15 cellular contexts compared by ENCODE assay signal in the genomic region with DNA sequence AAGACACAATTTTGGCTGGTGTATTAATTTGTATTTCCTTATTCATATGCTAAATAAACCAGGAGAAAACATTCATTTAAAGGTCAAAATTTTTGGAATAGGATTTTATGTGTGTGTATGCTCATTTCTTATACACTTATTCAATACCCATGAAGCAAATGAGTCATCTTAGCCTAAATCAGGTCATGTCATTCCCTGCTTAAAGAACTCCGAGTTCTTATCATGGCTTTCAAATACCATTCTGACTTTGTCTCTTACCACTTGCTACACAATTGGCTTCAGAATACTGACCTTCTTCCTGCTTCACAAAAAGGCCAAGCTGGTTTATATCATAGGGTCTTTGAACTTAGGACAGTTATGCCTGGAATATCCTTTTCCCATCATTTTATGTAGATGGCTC.
DNase-seq lines count a peak whose midpoint lies in the region; ATAC-seq, FAIRE-seq and TF ChIP-seq lines count a peak whose summit lies in the region.
"Had no signal": no experiment of that assay in that cellular context is flagged by ENCODE, and none has a peak within 500 bp of the region (broad histone marks: within the 10 kb centered on the region; RNA-seq: fewer than 3 reads in every experiment).

No MANE protein-coding gene starts in this region.

- in situ Hi-C loops in brain microvascular endothelial cell (cut with HindIII; ENCODE audit: low pct_ligation_motif_present, low sequenced_read_pairs) = no loop called here

- no peaks in the 10 kb centered on the region for H3K36me3 Mint-ChIP-seq in activated CD8-positive, alpha-beta T cell treated with anti-CD3 and anti-CD28 coated beads, Interleukin-2, amount 10 ng/mL, durations not matched to agents 7 days and 5 days (ENCODE audit: low read depth)
- H3K36me3 Mint-ChIP-seq: activated naive CD4-positive, alpha-beta T cell treated with anti-CD3 and anti-CD28 coated beads, Interleukin-2, amount 10 ng/mL, durations not matched to agents 7 days and 5 days; brain had no signal

- H3K36me3 ChIP-seq in ACC112 (ENCODE audit: insufficient read depth, low read length) = no peaks in the 10 kb centered on the region
- no peaks in the 10 kb centered on the region for H3K36me3 ChIP-seq in brain microvascular endothelial cell (replicated peaks)
- no peaks in the 10 kb centered on the region for H3K36me3 ChIP-seq in keratinocyte (ENCODE audit: control insufficient read depth in 2 of 2, extremely low read depth in 1 of 2, insufficient read depth in 2 of 2, low read length in 2 of 2)
- H3K36me3 ChIP-seq: pancreas had no signal

- H3K4me1 ChIP-seq in ACC112 (ENCODE audit: control insufficient read depth, insufficient read depth, low read length, unreplicated experiment) (peaks cover 46% of the 10 kb centered on the region), keratinocyte (ENCODE audit: control insufficient read depth, extremely low read depth, insufficient read depth, low read length) (peaks cover 44% of the 10 kb centered on the region)
- H3K4me1 ChIP-seq: pancreas had no signal

- FAIRE-seq in keratinocyte (lab: Jason Lieb, UNC) = peak; percentile 49
- FAIRE-seq: pancreas, small intestine had no signal

- no peak overlapping the region for H3K27ac Mint-ChIP-seq in activated CD8-positive, alpha-beta T cell treated with anti-CD3 and anti-CD28 coated beads, Interleukin-2, amount 10 ng/mL, durations not matched to agents 7 days and 5 days
- H3K27ac Mint-ChIP-seq: activated naive CD4-positive, alpha-beta T cell treated with anti-CD3 and anti-CD28 coated beads, Interleukin-2, amount 10 ng/mL, durations not matched to agents 7 days and 5 days; brain had no signal

- no peak overlapping the region for H3K9ac ChIP-seq in keratinocyte (ENCODE audit: control insufficient read depth, extremely low read depth, insufficient read depth, low read length)

- no peak overlapping the region; the same call in 1 of the 2 replicates for H3K4me3 ChIP-seq in ACC112 (ENCODE audit: low read depth, low read length)
- no peak overlapping the region for H3K4me3 ChIP-seq in brain microvascular endothelial cell (ENCODE audit: low read depth, low read length)
- H3K4me3 ChIP-seq in keratinocyte (ENCODE audit: control insufficient read depth in 2 of 3, extremely low read depth in 1 of 3, insufficient read depth in 2 of 3, low read depth in 1 of 3, low read length in 3 of 3) = no peak overlapping the region
- H3K4me3 ChIP-seq: pancreas had no signal

- no peaks in the 10 kb centered on the region for H3K4me1 Mint-ChIP-seq in activated CD8-positive, alpha-beta T cell treated with anti-CD3 and anti-CD28 coated beads, Interleukin-2, amount 10 ng/mL, durations not matched to agents 7 days and 5 days (ENCODE audit: low read depth)
- H3K4me1 Mint-ChIP-seq: activated naive CD4-positive, alpha-beta T cell treated with anti-CD3 and anti-CD28 coated beads, Interleukin-2, amount 10 ng/mL, durations not matched to agents 7 days and 5 days had no signal

- H3K27me3 Mint-ChIP-seq in activated CD8-positive, alpha-beta T cell treated with anti-CD3 and anti-CD28 coated beads, Interleukin-2, amount 10 ng/mL, durations not matched to agents 7 days and 5 days (ENCODE audit: low read depth) = no peaks in the 10 kb centered on the region
- H3K27me3 Mint-ChIP-seq: activated naive CD4-positive, alpha-beta T cell treated with anti-CD3 and anti-CD28 coated beads, Interleukin-2, amount 10 ng/mL, durations not matched to agents 7 days and 5 days; brain had no signal

- ATAC-seq in activated CD8-positive, alpha-beta T cell treated with anti-CD3 and anti-CD28 coated beads, Interleukin-2, amount 10 ng/mL, durations not matched to agents 7 days and 5 days = no peak
- ATAC-seq in GM21526 (IDR thresholded peaks at IDR 0.05; ENCODE audit: low FRiP score, unreplicated experiment) = no peak
- ATAC-seq: pancreas had no signal

- POLR2A ChIA-PET in activated CD8-positive, alpha-beta T cell treated with anti-CD3 and anti-CD28 coated beads, Interleukin-2, amount 10 ng/mL, durations not matched to agents 7 days and 5 days (lab: Charles Lee) = no interaction called here

- DNase-seq in HT1080 (ENCODE audit: low read depth) (peak; percentile 27), brain microvascular endothelial cell (peak; percentile 32), keratinocyte (ENCODE audit: low read depth, low spot score) (no peak), NCI-H1694 (lab: John Stamatoyannopoulos, UW) (no peak), NCI-H187 (lab: John Stamatoyannopoulos, UW) (no peak)
- DNase-seq in activated CD8-positive, alpha-beta T cell treated with anti-CD3 and anti-CD28 coated beads, Interleukin-2, amount 10 ng/mL, durations not matched to agents 7 days and 5 days = no peak
- DNase-seq: activated naive CD4-positive, alpha-beta T cell treated with anti-CD3 and anti-CD28 coated beads, Interleukin-2, amount 10 ng/mL, durations not matched to agents 7 days and 5 days; MM.1S; NCI-H1930; NCI-H526 treated with DMSO at 0.1 percent for 48 hours; pancreas; small intestine had no signal

- H3K9me1 ChIP-seq in keratinocyte (ENCODE audit: control insufficient read depth, extremely low read depth, insufficient read depth, low read length) = no peaks in the 10 kb centered on the region

- dilution Hi-C loops in keratinocyte (cut with MboI; ENCODE audit: extremely low pct_ligation_motif_present, low sequenced_read_pairs) = no loop called here

- no peaks in the 10 kb centered on the region for H3K27me3 ChIP-seq in ACC112 (ENCODE audit: insufficient read depth, low read length)
- no peaks in the 10 kb centered on the region for H3K27me3 ChIP-seq in brain microvascular endothelial cell (replicated peaks)
- no peaks in the 10 kb centered on the region for H3K27me3 ChIP-seq in keratinocyte (ENCODE audit: control insufficient read depth, extremely low read depth, insufficient read depth, low read length)
- H3K27me3 ChIP-seq: pancreas had no signal

- no peak overlapping the region for H3K4me3 Mint-ChIP-seq in activated CD8-positive, alpha-beta T cell treated with anti-CD3 and anti-CD28 coated beads, Interleukin-2, amount 10 ng/mL, durations not matched to agents 7 days and 5 days
- H3K4me3 Mint-ChIP-seq: activated naive CD4-positive, alpha-beta T cell treated with anti-CD3 and anti-CD28 coated beads, Interleukin-2, amount 10 ng/mL, durations not matched to agents 7 days and 5 days; brain had no signal

- no peaks in the 10 kb centered on the region for H4K20me1 ChIP-seq in keratinocyte (ENCODE audit: control insufficient read depth, extremely low read depth, insufficient read depth, low read length)

- H2AFZ ChIP-seq in ACC112 (ENCODE audit: low read length, unreplicated experiment) = peak overlapping the region; percentile 71
- H2AFZ ChIP-seq in keratinocyte (ENCODE audit: control insufficient read depth, low read length) = no peak overlapping the region

- CTCF ChIA-PET in activated CD8-positive, alpha-beta T cell treated with anti-CD3 and anti-CD28 coated beads, Interleukin-2, amount 10 ng/mL, durations not matched to agents 7 days and 5 days (lab: Charles Lee) = no interaction called here

- H3K9me3 Mint-ChIP-seq in activated CD8-positive, alpha-beta T cell treated with anti-CD3 and anti-CD28 coated beads, Interleukin-2, amount 10 ng/mL, durations not matched to agents 7 days and 5 days (ENCODE audit: insufficient read depth) = no peaks in the 10 kb centered on the region

- no peaks in the 10 kb centered on the region for H3K79me2 ChIP-seq in ACC112 (ENCODE audit: control insufficient read depth, insufficient read depth, low read length, unreplicated experiment)
- H3K79me2 ChIP-seq in keratinocyte (ENCODE audit: control insufficient read depth, insufficient read depth, low read length) = no peaks in the 10 kb centered on the region

- H3K9me3 ChIP-seq in keratinocyte (ENCODE audit: control insufficient read depth, low read depth, low read length) = no peaks in the 10 kb centered on the region
- H3K9me3 ChIP-seq: pancreas had no signal

- peak overlapping the region; percentile 81 for H3K27ac ChIP-seq in ACC112 (ENCODE audit: low read depth, low read length)
- peak overlapping the region; percentile 73 for H3K27ac ChIP-seq in brain microvascular endothelial cell
- H3K27ac ChIP-seq in keratinocyte (ENCODE audit: control insufficient read depth, insufficient read depth, low read length) = no peak overlapping the region
- H3K27ac ChIP-seq: pancreas had no signal

- TF ChIP-seq CTCF in brain microvascular endothelial cell (IDR thresholded peaks at IDR 0.05; ENCODE audit: low read depth, low read length, missing control alignments) (no peak), keratinocyte (optimal IDR thresholded peaks at IDR 0.05 in 1 of 3, IDR thresholded peaks at IDR 0.05 in 1 of 3, conservative IDR thresholded peaks at IDR 0.05 in 1 of 3; ENCODE audit: extremely low read depth in 1 of 3, insufficient read depth in 2 of 3, low read length in 3 of 3) (no peak)

- H3K4me2 ChIP-seq in keratinocyte (ENCODE audit: control insufficient read depth, extremely low read depth, insufficient read depth, low read depth, low read length) = peak overlapping the region; percentile 4

Comparison
In these comparisons a context has a peak if more than half of its experiments do, and no peak if none do; other contexts are left out.
1. DNase-seq: peak in HT1080 (single experiment) and brain microvascular endothelial cell (single experiment); none in keratinocyte (single experiment), NCI-H1694 (single experiment), activated CD8-positive, alpha-beta T cell treated with anti-CD3 and anti-CD28 coated beads, Interleukin-2, amount 10 ng/mL, durations not matched to agents 7 days and 5 days (single experiment) and NCI-H187 (0 of 2).